8 cellular contexts compared by ENCODE assay signal in the genomic region with DNA sequence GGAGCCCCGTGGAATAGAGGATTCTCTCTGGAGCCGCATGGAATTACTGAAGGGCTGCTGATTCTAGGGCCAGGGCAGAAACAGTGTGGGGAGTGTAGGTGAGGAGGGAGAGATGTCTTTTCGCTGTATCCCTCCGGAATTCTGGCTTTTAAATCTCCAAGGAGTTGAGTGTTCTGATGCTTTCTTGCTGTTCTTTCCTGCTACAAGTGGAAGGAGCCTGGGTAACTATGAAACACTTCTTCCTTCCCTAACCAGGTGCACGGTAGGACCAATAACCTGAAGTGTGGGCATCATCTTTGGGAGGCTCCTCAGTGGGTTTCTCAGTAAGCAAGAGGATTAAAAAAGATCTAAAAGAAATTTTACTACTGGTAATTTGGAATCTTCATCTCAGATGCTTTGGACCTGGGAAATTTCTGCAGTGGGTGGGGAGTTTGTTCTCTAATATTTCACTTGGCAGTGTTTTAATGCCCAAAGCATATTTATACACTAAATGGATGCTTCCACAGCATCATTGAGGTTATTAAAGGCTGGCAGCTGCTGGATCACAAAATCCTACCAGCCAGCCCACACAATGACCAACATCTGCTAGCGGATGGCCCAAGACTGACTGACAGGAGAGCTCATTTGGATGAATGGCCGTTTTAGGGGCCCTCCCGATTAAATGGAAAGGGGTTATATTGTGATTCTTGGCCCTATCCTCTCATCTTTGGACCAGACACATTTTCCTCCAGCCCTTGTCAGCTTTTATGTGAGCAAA. TPM values are rescaled to one million over a fixed set of nuclear protein-coding genes. Genes with fewer than 3 reads are reported as not detected.
DNase-seq lines count a peak whose midpoint lies in the region; ATAC-seq and TF ChIP-seq lines count a peak whose summit lies in the region.

No MANE protein-coding gene starts in this region.

- H3K4me3 ChIP-seq in CD4-positive, alpha-beta memory T cell (ENCODE audit: low read length in 2 of 2), result no peak overlapping the region
- H3K4me3 ChIP-seq in HUES6 (ENCODE audit: low read depth, low read length) (peak overlapping the region; percentile 93), neural progenitor cell (peak overlapping the region; percentile 69)

- peaks cover 5% of the 10 kb centered on the region for H4K20me1 ChIP-seq in neural progenitor cell (ENCODE audit: low read depth)

- no peak for DNase-seq in CD4-positive, alpha-beta memory T cell
- DNase-seq in cerebellar cortex (ENCODE audit: low spot score), result peak; percentile 58
- peak; percentile 27 for DNase-seq in neural progenitor cell (ENCODE audit: low spot score)
- DNase-seq in NCI-H1930 (lab: John Stamatoyannopoulos, UW), result no peak
- no peak for DNase-seq in putamen (ENCODE audit: low spot score)

- TF ChIP-seq CTCF in neural progenitor cell (IDR thresholded peaks at IDR 0.05), result no peak

- intact Hi-C loops in CD4-positive, alpha-beta memory T cell (cut with micrococcal nuclease), result loop anchor here (10.0 kb wide), 2 partner anchors 689 to 761 kb away; a partner anchor contains a TSS

- no peaks in the 10 kb centered on the region for H3K79me2 ChIP-seq in neural progenitor cell (ENCODE audit: low read depth)

- CTCF ChIA-PET in CD4-positive, alpha-beta memory T cell (lab: Charles Lee; ENCODE audit: partially characterized antibody), result no interaction called here

- ATAC-seq in GM21619 (IDR thresholded peaks at IDR 0.05; ENCODE audit: unreplicated experiment) (no peak), GM21390 (IDR thresholded peaks at IDR 0.05; ENCODE audit: unreplicated experiment) (no peak)

- POLR2A ChIA-PET in CD4-positive, alpha-beta memory T cell (lab: Charles Lee; ENCODE audit: partially characterized antibody), result no interaction called here

- no peaks in the 10 kb centered on the region for H3K9me3 ChIP-seq in CD4-positive, alpha-beta memory T cell (ENCODE audit: control insufficient read depth in 1 of 2, low read length in 2 of 2)
- H3K9me3 ChIP-seq in HUES6 (ENCODE audit: control insufficient read depth, insufficient read depth, low read depth, low read length), result no peaks in the 10 kb centered on the region
- no peaks in the 10 kb centered on the region for H3K9me3 ChIP-seq in neural progenitor cell (ENCODE audit: low read depth)

- H3K27me3 ChIP-seq in CD4-positive, alpha-beta memory T cell (ENCODE audit: insufficient read depth, low read length), result peaks cover 15% of the 10 kb centered on the region
- H3K27me3 ChIP-seq in HUES6 (ENCODE audit: control insufficient read depth, insufficient read depth, low read length) (peaks cover 50% of the 10 kb centered on the region), neural progenitor cell (peaks cover 74% of the 10 kb centered on the region)

- peak overlapping the region; percentile 80 to 92 (median 84) for H3K4me3 Mint-ChIP-seq in CD4-positive, alpha-beta memory T cell
- peak overlapping the region; percentile 95 for H3K4me3 Mint-ChIP-seq in neural progenitor cell

- H3K36me3 ChIP-seq in CD4-positive, alpha-beta memory T cell (ENCODE audit: insufficient read depth, low read length), result no peaks in the 10 kb centered on the region
- H3K36me3 ChIP-seq in HUES6 (ENCODE audit: control insufficient read depth, insufficient read depth, low read length) (no peaks in the 10 kb centered on the region), neural progenitor cell (no peaks in the 10 kb centered on the region)

- peak overlapping the region in 5 of 7 donors; percentile 25 to 70 (median 60) for H3K27ac Mint-ChIP-seq in CD4-positive, alpha-beta memory T cell
- no peak overlapping the region for H3K27ac Mint-ChIP-seq in neural progenitor cell

- peaks cover 0 to 7% of the 10 kb centered on the region in 2 donors for H3K36me3 Mint-ChIP-seq in CD4-positive, alpha-beta memory T cell
- H3K36me3 Mint-ChIP-seq in neural progenitor cell, result no peaks in the 10 kb centered on the region

- no peak overlapping the region for H3K27ac ChIP-seq in CD4-positive, alpha-beta memory T cell (ENCODE audit: low read depth, low read length)
- H3K27ac ChIP-seq in HUES6 (ENCODE audit: low read depth, low read length) (no peak overlapping the region), neural progenitor cell (no peak overlapping the region)

- H3K4me1 ChIP-seq in CD4-positive, alpha-beta memory T cell (ENCODE audit: insufficient read depth, low read length), result peaks cover 18% of the 10 kb centered on the region
- no peaks in the 10 kb centered on the region for H3K4me1 ChIP-seq in HUES6 (ENCODE audit: control insufficient read depth, insufficient read depth, low read length)
- H3K4me1 ChIP-seq in neural progenitor cell, result no peaks in the 10 kb centered on the region

- H3F3A ChIP-seq in neural progenitor cell (ENCODE audit: low read depth), result peaks cover 13% of the 10 kb centered on the region

- H3K9me3 Mint-ChIP-seq in CD4-positive, alpha-beta memory T cell, result peaks cover 0 to 2% (median 0%) of the 10 kb centered on the region in 8 donors
- H3K9me3 Mint-ChIP-seq in neural progenitor cell, result no peaks in the 10 kb centered on the region

- peaks cover 14 to 17% of the 10 kb centered on the region in 2 donors for H3K27me3 Mint-ChIP-seq in CD4-positive, alpha-beta memory T cell
- peaks cover 30% of the 10 kb centered on the region for H3K27me3 Mint-ChIP-seq in neural progenitor cell (ENCODE audit: insufficient read depth, low read depth)

- H2AFZ ChIP-seq in neural progenitor cell (replicated peaks), result peak overlapping the region; percentile 77

- peak overlapping the region; percentile 99 for H3K4me2 ChIP-seq in neural progenitor cell

- H3K9ac ChIP-seq in HUES6 (ENCODE audit: low read length), result no peak overlapping the region
- no peak overlapping the region for H3K9ac ChIP-seq in neural progenitor cell

- H3K4me1 Mint-ChIP-seq in CD4-positive, alpha-beta memory T cell, result peaks cover 8 to 29% (median 16%) of the 10 kb centered on the region in 4 donors
- H3K4me1 Mint-ChIP-seq in neural progenitor cell, result peaks cover 15% of the 10 kb centered on the region

RNA-seq across cellular contexts. Expression of a gene that starts 2.1 kb away (rescaled TPM):
- 1 to 10 TPM; 1.8 to 3.9 TPM for total RNA-seq in CD4-positive, alpha-beta memory T cell
- under 1 TPM in 1 of 2 donors, not detected in 1; 0.02 TPM for polyA plus RNA-seq in CD4-positive, alpha-beta memory T cell
- 0.39 and 1.6 TPM in 2 replicates for total RNA-seq in neural progenitor cell (ENCODE audit: low replicate concordance)

Comparison
In these comparisons a context has a peak if more than half of its experiments do, and no peak if none do; other contexts are left out.
1. DNase-seq: peak in cerebellar cortex (single experiment) and neural progenitor cell (single experiment); none in CD4-positive, alpha-beta memory T cell (0 of 5), NCI-H1930 (0 of 2) and putamen (single experiment).
2. H3K4me3 ChIP-seq: peak in HUES6 (single experiment) and neural progenitor cell (single experiment); none in CD4-positive, alpha-beta memory T cell (0 of 2).